Comparison of ENCODE assay signal across 9 cellular contexts in genomic region chr18:56702946-56703345, GRCh38. TPM values are rescaled to one million over a fixed set of nuclear protein-coding genes. Genes with fewer than 3 reads are reported as not detected.
A peak's percentile ranks its signal among the peaks of the same experiment; 100 is the strongest.
DNase-seq lines count a peak whose midpoint lies in the region; ATAC-seq and TF ChIP-seq lines count a peak whose summit lies in the region.
"Had no signal": no experiment of that assay in that cellular context is flagged by ENCODE, and none has a peak within 500 bp of the region (broad histone marks: within the 10 kb centered on the region; RNA-seq: fewer than 3 reads in every experiment).

No MANE protein-coding gene starts in this region.

- no peak for ATAC-seq in HG03378 (IDR thresholded peaks at IDR 0.05; ENCODE audit: unreplicated experiment)
- no peak for ATAC-seq in HG03175 (IDR thresholded peaks at IDR 0.05; ENCODE audit: unreplicated experiment)

- intact Hi-C loops in vagina (cut with DNase I): no loop called here

- peaks cover 0 to 4% of the 10 kb centered on the region in 2 donors for H3K36me3 ChIP-seq in vagina

- no peaks in the 10 kb centered on the region for H3K9me3 ChIP-seq in vagina
- H3K9me3 ChIP-seq: upper lobe of left lung had no signal

- H3K27ac ChIP-seq in vagina: no peak overlapping the region
- H3K27ac ChIP-seq: upper lobe of left lung had no signal

- no peaks in the 10 kb centered on the region for H3K4me1 ChIP-seq in vagina

- H3K4me3 ChIP-seq in AG10803 (ENCODE audit: low read length) (no peak overlapping the region), WI38 (ENCODE audit: low read depth, low read length) (no peak overlapping the region), vagina (no peak overlapping the region)
- H3K4me3 ChIP-seq: upper lobe of left lung had no signal

- TF ChIP-seq POLR2A in vagina (IDR thresholded peaks at IDR 0.05): no peak

- H3K27me3 ChIP-seq in vagina: no peaks in the 10 kb centered on the region
- H3K27me3 ChIP-seq: upper lobe of left lung had no signal

- DNase-seq in AG10803 (ENCODE audit: low read depth) (peak; percentile 31), GM03348 (ENCODE audit: low spot score) (peak; percentile 41), NCI-H1694 (lab: John Stamatoyannopoulos, UW) (peak; percentile 39), iPS-NIHi11 (ENCODE audit: low spot score) (peak; percentile 30), vagina (ENCODE audit: extremely low spot score in 2 of 2) (no peak)
- DNase-seq: upper lobe of left lung had no signal

- TF ChIP-seq CTCF in AG10803 (conservative IDR thresholded peaks at IDR 0.05; ENCODE audit: low read length) (peak; percentile 65), WI38 (IDR thresholded peaks at IDR 0.05; ENCODE audit: low read depth, low read length) (peak; percentile 36; the same call in 1 of the 2 replicates), vagina (IDR thresholded peaks at IDR 0.05) (peak in 1 of 3 experiments; percentile 10)

RNA-seq across cellular contexts. Expression of gene WDR7, which starts 51.8 kb away (rescaled TPM):
- 26.3 TPM for total RNA-seq in vagina

Comparison
In these comparisons a context has a peak if more than half of its experiments do, and no peak if none do; other contexts are left out.
1. DNase-seq: peak in AG10803 (single experiment), GM03348 (single experiment), NCI-H1694 (single experiment) and iPS-NIHi11 (single experiment); none in vagina (0 of 2).